Comparison of ENCODE assay signal across 22 cellular contexts in the genomic region with DNA sequence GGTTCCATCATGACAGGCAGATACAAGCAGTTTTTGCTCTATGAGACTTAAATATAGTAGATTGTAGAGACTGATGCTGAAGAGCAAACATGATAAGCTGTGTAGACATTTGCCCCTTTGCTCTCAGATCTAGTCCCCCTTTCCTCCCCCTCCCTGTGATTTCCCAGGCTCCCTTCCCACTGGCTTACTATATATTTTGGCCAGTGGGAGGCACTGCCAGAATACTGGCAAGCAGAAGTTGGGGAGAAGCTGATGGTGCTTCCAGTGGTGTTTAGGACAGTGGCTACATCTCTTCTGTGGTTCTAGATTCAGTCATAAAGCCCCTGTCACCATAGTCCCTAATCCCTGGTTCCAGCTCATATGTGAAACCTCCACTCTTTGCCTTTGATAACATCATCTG.
"Had no signal": no experiment of that assay in that cellular context is flagged by ENCODE, and none has a peak within 500 bp of the region (broad histone marks: within the 10 kb centered on the region; RNA-seq: fewer than 3 reads in every experiment).

No MANE protein-coding gene starts in this region.

- H3K36me3 ChIP-seq: SJSA1 had no signal

- H3K9me3 ChIP-seq: SJSA1, SK-N-SH had no signal

- H3K4me1 Mint-ChIP-seq: T-cell had no signal

- H3K27ac Mint-ChIP-seq: T-cell had no signal

- H3K27ac ChIP-seq: SJSA1 had no signal

- H3K4me1 ChIP-seq: SJSA1 had no signal

- H3K36me3 Mint-ChIP-seq: T-cell had no signal

- H3K4me3 ChIP-seq: SJSA1 had no signal

- H3K4me3 Mint-ChIP-seq: T-cell had no signal

- ATAC-seq: T-cell had no signal

- DNase-seq: KBM-7, MV-4-11, NCI-H1092, NCI-H1105 treated with DMSO at 0.1 percent for 48 hours, NCI-H1417 treated with DMSO at 0.1 percent for 48 hours, NCI-H146, NCI-H1694 treated with DMSO at 0.1 percent for 48 hours, NCI-H1930, NCI-H2081, NCI-H2107, NCI-H2227 treated with DMSO at 0.1 percent for 48 hours, NCI-H524, NCI-H526 treated with DMSO at 0.1 percent for 48 hours, NCI-H774, Right ventricle myocardium superior, RPMI8226, SIG-M5, SK-N-SH, SW 1271, T-cell had no signal

- H3K9ac ChIP-seq: SK-N-SH had no signal

- FAIRE-seq: RCC 7860 had no signal

- H3K27me3 ChIP-seq: SJSA1 had no signal

- H3K4me2 ChIP-seq: SK-N-SH had no signal

- H3K9me2 ChIP-seq: SK-N-SH had no signal
